Comparison of ENCODE assay signal across 7 cellular contexts in genomic region chr17:18718643-18719098, GRCh38. TPM values are rescaled to one million over a fixed set of nuclear protein-coding genes. Genes with fewer than 3 reads are reported as not detected.
A peak's percentile ranks its signal among the peaks of the same experiment; 100 is the strongest.
DNase-seq lines count a peak whose midpoint lies in the region; ATAC-seq, FAIRE-seq and TF ChIP-seq lines count a peak whose summit lies in the region.
"Not testable (repeated sequence)": the region's sequence is repeated elsewhere in the genome, so short reads cannot be mapped to it uniquely, and the experiment has no call there.

No MANE protein-coding gene starts in this region.

- not testable (repeated sequence) for H3K36me3 Mint-ChIP-seq in astrocyte (ENCODE audit: low read depth, unreplicated experiment)

- not testable (repeated sequence) for H3K9me3 Mint-ChIP-seq in astrocyte (ENCODE audit: unreplicated experiment)

- not testable (repeated sequence) for H3K27me3 Mint-ChIP-seq in astrocyte (ENCODE audit: low read depth, unreplicated experiment)

- FAIRE-seq in astrocyte (lab: Jason Lieb, UNC); pancreas (lab: Jason Lieb, UNC): not testable (repeated sequence)

- not testable (repeated sequence) for H3K4me3 ChIP-seq in HUES6 (ENCODE audit: low read depth, low read length); astrocyte (ENCODE audit: insufficient read depth, low read depth, low read length); epithelial cell of esophagus (ENCODE audit: low read length); kidney epithelial cell (ENCODE audit: low read depth, low read length); pancreas

- H3K27ac ChIP-seq in HUES6 (ENCODE audit: low read depth, low read length), result not testable (repeated sequence)
- H3K27ac ChIP-seq in astrocyte (ENCODE audit: low read depth, low read length), result peak overlapping the region; percentile 19
- peak overlapping the region in 1 of 4 donors; percentile 12 for H3K27ac ChIP-seq in pancreas

- H3K4me1 Mint-ChIP-seq in astrocyte (ENCODE audit: low read depth, unreplicated experiment), result not testable (repeated sequence)

- not testable (repeated sequence) for H3K9me3 ChIP-seq in HUES6 (ENCODE audit: control insufficient read depth, insufficient read depth, low read depth, low read length); astrocyte (ENCODE audit: insufficient read depth, low read depth, low read length); pancreas

- not testable (repeated sequence) for H3K4me3 Mint-ChIP-seq in astrocyte (ENCODE audit: unreplicated experiment)

- DNase-seq in EL (peak; percentile 57), RPMI7951 (ENCODE audit: low read depth) (peak; percentile 35), astrocyte (ENCODE audit: low read depth) (peak; percentile 45), epithelial cell of esophagus (ENCODE audit: low read depth) (peak; percentile 92), kidney epithelial cell (ENCODE audit: low read depth) (peak; percentile 51)
- not testable (repeated sequence) for DNase-seq in pancreas

- peak overlapping the region; percentile 56 for H3K9ac ChIP-seq in HUES6 (ENCODE audit: low read length)
- H3K9ac ChIP-seq in astrocyte (ENCODE audit: low read length), result not testable (repeated sequence)

- not testable (repeated sequence) for H2AFZ ChIP-seq in astrocyte (ENCODE audit: low read depth, low read length)

- not testable (repeated sequence) for TF ChIP-seq CTCF in astrocyte (IDR thresholded peaks at IDR 0.05; ENCODE audit: insufficient read depth, low read depth, low read length); epithelial cell of esophagus (IDR thresholded peaks at IDR 0.05; ENCODE audit: insufficient read depth, low read depth, low read length, missing control alignments); kidney epithelial cell (IDR thresholded peaks at IDR 0.05; ENCODE audit: insufficient read depth, low read length, poor library complexity, severe bottlenecking); pancreas (IDR thresholded peaks at IDR 0.05)

- not testable (repeated sequence) for H4K20me1 ChIP-seq in astrocyte (ENCODE audit: insufficient read depth, low read length)

- intact Hi-C loops in pancreas (cut with DNase I), result not testable (repeated sequence)

- not testable (repeated sequence) for H3K79me2 ChIP-seq in astrocyte (ENCODE audit: insufficient read depth, low read length)

- peak overlapping the region; percentile 69 for H3K27ac Mint-ChIP-seq in astrocyte (ENCODE audit: unreplicated experiment)

- not testable (repeated sequence) for H3K27me3 ChIP-seq in HUES6 (ENCODE audit: control insufficient read depth, insufficient read depth, low read length); astrocyte (ENCODE audit: insufficient read depth, low read length); kidney epithelial cell (ENCODE audit: control insufficient read depth, insufficient read depth, low read length); pancreas

- H3K4me2 ChIP-seq in astrocyte (ENCODE audit: low read length), result peak overlapping the region; percentile 23

- not testable (repeated sequence) for H3K4me1 ChIP-seq in HUES6 (ENCODE audit: control insufficient read depth, insufficient read depth, low read length); astrocyte (ENCODE audit: insufficient read depth, low read length); pancreas

- 74 to 86% methylated on average over 3 to 4 of the region's 5 CpGs for WGBS in pancreas, 2 donors

- H3K36me3 ChIP-seq in HUES6 (ENCODE audit: control insufficient read depth, insufficient read depth, low read length); astrocyte (ENCODE audit: insufficient read depth, low read length); kidney epithelial cell (ENCODE audit: control insufficient read depth, insufficient read depth, low read length); pancreas: not testable (repeated sequence)

- peak in 3 of 4 donors; percentile 25 to 47 (median 43) for ATAC-seq in pancreas

RNA-seq across cellular contexts. Expression of gene FBXW10, which starts 25.2 kb away (rescaled TPM):
- under 0.01 TPM in 1 of 2 replicates, not detected in the other for total RNA-seq in RPMI7951 (2014; rRNA removed; shearing (Covaris generic))
- total RNA-seq in astrocyte, result not detected in 2 replicates
- not detected in 2 replicates for total RNA-seq in kidney epithelial cell
- under 1 TPM in 1 of 6 donors, not detected in 5; 0.05 TPM for total RNA-seq in pancreas
- polyA plus RNA-seq in pancreas, result under 1 TPM; 0.11 to 0.23 TPM

RNA-seq across cellular contexts. Expression of gene FOXO3B, which starts 36.6 kb away (rescaled TPM):
- total RNA-seq in RPMI7951 (2014; rRNA removed; shearing (Covaris generic)), result 0.98 and 1.6 TPM in 2 replicates
- total RNA-seq in astrocyte (7.1 and 9.8 TPM in 2 replicates), kidney epithelial cell (18.2 and 18.6 TPM in 2 replicates), pancreas (1 to 10 TPM in 5 of 6 donors, under 1 TPM in 1; 0.95 to 2.0 (median 1.3) TPM)
- 1 to 10 TPM in 1 of 2 donors, under 1 TPM in 1; 0.47 to 1.0 TPM for polyA plus RNA-seq in pancreas
